Comparison of ENCODE assay signal across 4 cellular contexts in genomic region chr12:13035335-13035734, GRCh38. TPM values are rescaled to one million over a fixed set of nuclear protein-coding genes. Genes with fewer than 3 reads are reported as not detected.
A peak's percentile ranks its signal among the peaks of the same experiment; 100 is the strongest.
DNase-seq lines count a peak whose midpoint lies in the region; ATAC-seq, FAIRE-seq and TF ChIP-seq lines count a peak whose summit lies in the region.
"Not testable (repeated sequence)": the region's sequence is repeated elsewhere in the genome, so short reads cannot be mapped to it uniquely, and the experiment has no call there.

No MANE protein-coding gene starts in this region.

- not testable (repeated sequence) for H3K27ac ChIP-seq in HepG2 (ENCODE audit: extremely low read length, insufficient read depth, low read length); liver (ENCODE audit: low read depth in 1 of 2, low read length in 2 of 2); right lobe of liver

- not testable (repeated sequence) for H3K4me1 ChIP-seq in HepG2 (ENCODE audit: insufficient read depth, low read length)
- H3K4me1 ChIP-seq in liver (ENCODE audit: control insufficient read depth in 4 of 4, insufficient read depth in 4 of 4, low read length in 3 of 4) (peaks cover 1 to 18% (median 8%) of the 10 kb centered on the region in 4 donors), right lobe of liver (peaks cover 0 to 17% (median 5%) of the 10 kb centered on the region in 4 donors)

- not testable (repeated sequence) for BruUV-seq in HepG2 (replicated peaks; lab: Mats Ljungman, UMichigan)

- peaks cover 0 to 13% of the 10 kb centered on the region in 2 experiments; a peak in 3 of 5 replicates for H3K27me3 ChIP-seq in HepG2 (ENCODE audit: control insufficient read depth in 1 of 2, insufficient read depth in 2 of 2, low read length in 2 of 2)
- not testable (repeated sequence) for H3K27me3 ChIP-seq in liver (ENCODE audit: control insufficient read depth in 4 of 4, insufficient read depth in 4 of 4, low read length in 3 of 4); right lobe of liver

- DNase-seq in left lobe of liver (ENCODE audit: low spot score) = peak; percentile 81
- DNase-seq in HepG2 (ENCODE audit: low spot score) = not testable (repeated sequence)
- peak; percentile 32 to 76 (median 68) for DNase-seq in right lobe of liver

- not testable (repeated sequence) for TF ChIP-seq POLR2A in HepG2 (IDR thresholded peaks at IDR 0.05; ENCODE audit: insufficient read depth in 1 of 2, low read depth in 2 of 2, low read length in 2 of 2); right lobe of liver (IDR thresholded peaks at IDR 0.05)

- POLR2A ChIA-PET in HepG2 (lab: Yijun Ruan, JAX) = not testable (repeated sequence)

- ATAC-seq in left lobe of liver = peak; percentile 91
- ATAC-seq in HepG2 = not testable (repeated sequence)
- ATAC-seq in right lobe of liver = peak; percentile 84 to 92 (median 92)

- not testable (repeated sequence) for TF ChIP-seq CTCF in HepG2 (CRISPR knock-in tag; IDR thresholded peaks at IDR 0.05); liver (IDR thresholded peaks at IDR 0.05; ENCODE audit: low read depth, low read length, missing input control); right lobe of liver (IDR thresholded peaks at IDR 0.05)

- WGBS in HepG2 (ENCODE audit: low lambda C conversion rate) = 8% methylated on average over 5 of the region's 5 CpGs
- 39% methylated on average over 5 of the region's 5 CpGs for WGBS in liver
- WGBS in right lobe of liver (ENCODE audit: insufficient coverage, low coverage, low lambda C conversion rate, missing lambda C conversion rate) = 36% methylated on average over 5 of the region's 5 CpGs

- intact Hi-C loops in HepG2 (cut with micrococcal nuclease; ENCODE audit: unreplicated experiment); right lobe of liver (cut with DNase I): not testable (repeated sequence)

- not testable (repeated sequence) for H2AFZ ChIP-seq in HepG2 (ENCODE audit: low read length)

- not testable (repeated sequence) for FAIRE-seq in HepG2 (lab: Jason Lieb, UNC)

- H3K9ac ChIP-seq in HepG2 (ENCODE audit: insufficient read depth, low read depth, low read length); liver (ENCODE audit: low read depth in 1 of 2, low read length in 2 of 2): not testable (repeated sequence)

- CTCF ChIA-PET in HepG2 (lab: Yijun Ruan, JAX; ENCODE audit: low intra/inter-chr PET ratio, low total read pairs) = not testable (repeated sequence)

- not testable (repeated sequence) for H3K9me3 ChIP-seq in HepG2 (ENCODE audit: low read length); liver (ENCODE audit: control insufficient read depth in 4 of 4, low read length in 3 of 4); right lobe of liver

- H3K79me2 ChIP-seq in HepG2 (ENCODE audit: insufficient read depth, low read length) = not testable (repeated sequence)

- not testable (repeated sequence) for H3K4me2 ChIP-seq in HepG2 (ENCODE audit: low read depth, low read length)

- in situ Hi-C loops in HepG2 (cut with HindIII; ENCODE audit: extremely low pct_ligation_motif_present, low pct_unique_long_range_greater_than_20kb) = not testable (repeated sequence)

- not testable (repeated sequence) for H4K20me1 ChIP-seq in HepG2 (ENCODE audit: insufficient read depth, low read length)

- H3K36me3 ChIP-seq in HepG2 (replicated peaks in 1 of 2; ENCODE audit: control insufficient read depth in 1 of 2, insufficient read depth in 2 of 2, low read length in 2 of 2); liver (ENCODE audit: control insufficient read depth in 4 of 4, insufficient read depth in 3 of 4, low read depth in 1 of 4, low read length in 3 of 4); right lobe of liver: not testable (repeated sequence)

- H3K4me3 ChIP-seq in HepG2 (replicated peaks in 1 of 3; ENCODE audit: insufficient read depth in 1 of 3, low read depth in 2 of 3, low read length in 3 of 3); liver (ENCODE audit: low read depth in 1 of 3, low read length in 3 of 3); right lobe of liver: not testable (repeated sequence)

- not testable (repeated sequence) for TF ChIP-seq EP300 in HepG2 (IDR thresholded peaks at IDR 0.05; ENCODE audit: low read depth in 2 of 2, low read length in 2 of 2); HepG2 (CRISPR knock-in tag; IDR thresholded peaks at IDR 0.05; ENCODE audit: borderline replicate concordance)

- not testable (repeated sequence) for TF ChIP-seq RAD21 in HepG2 (CRISPR knock-in tag; IDR thresholded peaks at IDR 0.05)
- TF ChIP-seq RAD21 in liver (IDR thresholded peaks at IDR 0.05) = peak in 1 of 2 donors; percentile 16

TF ChIP-seq in HepG2, 621 proteins besides CTCF, POLR2A, EP300 and RAD21:
- TF ChIP-seq ZNF121 (CRISPR knock-in tag; IDR thresholded peaks at IDR 0.05) = 0 out of 2 replicates have a peak, but pooled peaks have one; percentile 13

TF ChIP-seq in liver, 16 proteins besides CTCF, POLR2A, EP300 and RAD21:
- TF ChIP-seq SP1 (IDR thresholded peaks at IDR 0.05) (peak; percentile 37), RXRA (IDR thresholded peaks at IDR 0.05) (peak; percentile 62 to 83), HNF4A (conservative IDR thresholded peaks at IDR 0.05) (peak; percentile 74 to 83), MAX (IDR thresholded peaks at IDR 0.05) (peak; percentile 36), JUND (IDR thresholded peaks at IDR 0.05) (peak in 1 of 2 donors; percentile 44), YY1 (IDR thresholded peaks at IDR 0.05) (peak; percentile 58)

RNA-seq across cellular contexts. Expression of gene FAM234B, which starts 8.8 kb away (rescaled TPM):
- total RNA-seq in left lobe of liver (4.4 TPM), HepG2 (2016; rRNA removed; fragmentation: Illumina TruSeq; extraction: Trizol) (4.2 and 7.8 TPM in 2 replicates), liver (1 to 10 TPM; 4.4 to 8.0 TPM), right lobe of liver (1 to 10 TPM; 2.9 to 4.8 (median 3.2) TPM)
- total RNA-seq in HepG2 (2016; cell fraction: cytosol; rRNA removed; fragmentation: Illumina TruSeq; extraction: Trizol; ENCODE audit: low read depth) = 0.81 and 1.1 TPM in 2 replicates
- 4.7 and 7.7 TPM in 2 replicates for total RNA-seq in HepG2 (2016; cell fraction: insoluble cytoplasmic fraction; rRNA removed; fragmentation: Illumina TruSeq; extraction: Trizol)
- 2.1 and 2.3 TPM in 2 replicates for total RNA-seq in HepG2 (2016; cell fraction: membrane; rRNA removed; fragmentation: Illumina TruSeq; extraction: Trizol)
- 7.5 and 9.0 TPM in 2 replicates for total RNA-seq in HepG2 (2016; cell fraction: nucleus; rRNA removed; fragmentation: Illumina TruSeq; extraction: Trizol)
- polyA plus RNA-seq in HepG2 (2011; rRNA removed) (10.3 and 13.8 TPM in 2 replicates), liver (1 to 10 TPM; 1.7 to 2.0 TPM)
- polyA plus RNA-seq in HepG2 (2011; cell fraction: cytosol; rRNA removed) = 8.2 and 8.5 TPM in 2 replicates
- polyA plus RNA-seq in HepG2 (2011; cell fraction: nucleus; rRNA removed) = 5.0 and 5.6 TPM in 2 replicates
- polyA plus RNA-seq in HepG2 (2012) = 6.4 and 6.6 TPM in 2 replicates
- 0.17 and 0.25 TPM in 2 replicates for polyA plus RNA-seq in HepG2 (2016; cell fraction: cytosol; fragmentation: Illumina TruSeq; extraction: Trizol; ENCODE audit: low read depth)
- 1.9 and 2.1 TPM in 2 replicates for polyA plus RNA-seq in HepG2 (2016; cell fraction: insoluble cytoplasmic fraction; fragmentation: Illumina TruSeq; extraction: Trizol; ENCODE audit: low read depth)
- polyA plus RNA-seq in HepG2 (2016; cell fraction: membrane; fragmentation: Illumina TruSeq; extraction: Trizol; ENCODE audit: low read depth) = 0.42 and 0.52 TPM in 2 replicates
- 5.1 and 6.7 TPM in 2 replicates for polyA plus RNA-seq in HepG2 (2016; cell fraction: nucleus; fragmentation: Illumina TruSeq; extraction: Trizol; ENCODE audit: insufficient read depth, low read depth)
- polyA minus RNA-seq in HepG2 (2011; rRNA and poly(A)+ RNA removed; ENCODE audit: low replicate concordance) = 17.2 and 40.0 TPM in 2 replicates
- 14.2 and 15.6 TPM in 2 replicates for polyA minus RNA-seq in HepG2 (2011; cell fraction: cytosol; rRNA and poly(A)+ RNA removed)
- polyA minus RNA-seq in HepG2 (2011; cell fraction: nucleus; rRNA and poly(A)+ RNA removed) = 15.6 and 20.3 TPM in 2 replicates

RNA-seq across cellular contexts. Expression of gene HEBP1, which starts 35.3 kb away (rescaled TPM):
- total RNA-seq in left lobe of liver (86.6 TPM), HepG2 (2016; rRNA removed; fragmentation: Illumina TruSeq; extraction: Trizol) (7.8 and 19.0 TPM in 2 replicates), liver (10 to 100 TPM; 27.7 to 33.6 TPM), right lobe of liver (100 to 1,000 TPM in 1 of 6 experiments, 10 to 100 TPM in 5; 45.8 to 100 (median 68.9) TPM)
- 2.1 and 2.4 TPM in 2 replicates for total RNA-seq in HepG2 (2016; cell fraction: cytosol; rRNA removed; fragmentation: Illumina TruSeq; extraction: Trizol; ENCODE audit: low read depth)
- 6.6 and 16.8 TPM in 2 replicates for total RNA-seq in HepG2 (2016; cell fraction: insoluble cytoplasmic fraction; rRNA removed; fragmentation: Illumina TruSeq; extraction: Trizol)
- total RNA-seq in HepG2 (2016; cell fraction: membrane; rRNA removed; fragmentation: Illumina TruSeq; extraction: Trizol) = 9.1 and 9.3 TPM in 2 replicates
- total RNA-seq in HepG2 (2016; cell fraction: nucleus; rRNA removed; fragmentation: Illumina TruSeq; extraction: Trizol) = 10.8 and 15.9 TPM in 2 replicates
- polyA plus RNA-seq in HepG2 (2011; rRNA removed) (9.4 and 11.0 TPM in 2 replicates), liver (10 to 100 TPM; 66.9 to 70.0 TPM)
- polyA plus RNA-seq in HepG2 (2011; cell fraction: cytosol; rRNA removed) = 10.9 and 12.3 TPM in 2 replicates
- polyA plus RNA-seq in HepG2 (2011; cell fraction: nucleus; rRNA removed) = 5.4 and 6.6 TPM in 2 replicates
- 27.4 and 34.8 TPM in 2 replicates for polyA plus RNA-seq in HepG2 (2012)
- 14.7 and 15.9 TPM in 2 replicates for polyA plus RNA-seq in HepG2 (2016; cell fraction: cytosol; fragmentation: Illumina TruSeq; extraction: Trizol; ENCODE audit: low read depth)
- polyA plus RNA-seq in HepG2 (2016; cell fraction: insoluble cytoplasmic fraction; fragmentation: Illumina TruSeq; extraction: Trizol; ENCODE audit: low read depth) = 48.5 and 53.2 TPM in 2 replicates
- polyA plus RNA-seq in HepG2 (2016; cell fraction: membrane; fragmentation: Illumina TruSeq; extraction: Trizol; ENCODE audit: low read depth) = 23.9 TPM in 2 replicates
- polyA plus RNA-seq in HepG2 (2016; cell fraction: nucleus; fragmentation: Illumina TruSeq; extraction: Trizol; ENCODE audit: insufficient read depth, low read depth) = 33.3 and 37.3 TPM in 2 replicates
- 10.4 and 24.7 TPM in 2 replicates for polyA minus RNA-seq in HepG2 (2011; rRNA and poly(A)+ RNA removed; ENCODE audit: low replicate concordance)
- 12.1 and 17.4 TPM in 2 replicates for polyA minus RNA-seq in HepG2 (2011; cell fraction: cytosol; rRNA and poly(A)+ RNA removed)
- 6.2 and 7.6 TPM in 2 replicates for polyA minus RNA-seq in HepG2 (2011; cell fraction: nucleus; rRNA and poly(A)+ RNA removed)
